In genomic region chr4:71550220-71551190, GRCh38 we compare ENCODE assay signal across 1 cellular context.
TF ChIP-seq lines count a peak whose summit lies in the region.

No MANE protein-coding gene starts in this region.

TF ChIP-seq in H1, 55 proteins besides CTCF, POLR2A, EP300 and RAD21 (continued from another document):
- TF ChIP-seq CTBP2 (IDR thresholded peaks at IDR 0.05; ENCODE audit: borderline replicate concordance, insufficient read depth, insufficient read length, low read length) (no peak), RBBP5 (IDR thresholded peaks at IDR 0.05; ENCODE audit: borderline replicate concordance, low read depth, low read length) (no peak), JUND (IDR thresholded peaks at IDR 0.05; ENCODE audit: low read length) (no peak), CHD1 (IDR thresholded peaks at IDR 0.05; ENCODE audit: low read depth, low read length) (no peak), EGR1 (IDR thresholded peaks at IDR 0.05; ENCODE audit: borderline replicate concordance, low read depth, low read length) (no peak), RXRA (IDR thresholded peaks at IDR 0.05; ENCODE audit: insufficient read depth, low read depth, low read length) (no peak), CBX5 (IDR thresholded peaks at IDR 0.05; ENCODE audit: low read depth, low read length) (no peak), TBP (IDR thresholded peaks at IDR 0.05; ENCODE audit: low read depth, low read length) (no peak), KDM1A (IDR thresholded peaks at IDR 0.05; ENCODE audit: borderline replicate concordance, low read length) (no peak), TAF7 (optimal IDR thresholded peaks at IDR 0.05; ENCODE audit: borderline replicate concordance, low read depth, low read length) (no peak), MAX (IDR thresholded peaks at IDR 0.05) (no peak), RFX5 (IDR thresholded peaks at IDR 0.05; ENCODE audit: borderline replicate concordance, low read depth, low read length) (no peak), BCL11A (IDR thresholded peaks at IDR 0.05; ENCODE audit: low read depth in 2 of 2, low read length in 2 of 2) (no peak), BRCA1 (IDR thresholded peaks at IDR 0.05; ENCODE audit: low read depth, low read length) (no peak), SIN3A (conservative IDR thresholded peaks at IDR 0.05 in 1 of 2, IDR thresholded peaks at IDR 0.05 in 1 of 2; ENCODE audit: low read depth in 1 of 2, low read length in 2 of 2) (no peak), TCF12 (IDR thresholded peaks at IDR 0.05; ENCODE audit: low read depth, low read length) (no peak)
